In genomic region chr11:73366953-73367352, GRCh38 we compare ENCODE assay signal across 21 cellular contexts. TPM values are rescaled to one million over a fixed set of nuclear protein-coding genes. Genes with fewer than 3 reads are reported as not detected.
A peak's percentile ranks its signal among the peaks of the same experiment; 100 is the strongest.
DNase-seq lines count a peak whose midpoint lies in the region; ATAC-seq, FAIRE-seq and TF ChIP-seq lines count a peak whose summit lies in the region.
"Had no signal": no experiment of that assay in that cellular context is flagged by ENCODE, and none has a peak within 500 bp of the region (broad histone marks: within the 10 kb centered on the region; RNA-seq: fewer than 3 reads in every experiment).

No MANE protein-coding gene starts in this region.

- no peak overlapping the region for H3K4me2 ChIP-seq in GM12878 (ENCODE audit: control insufficient read depth, insufficient read depth)
- H3K4me2 ChIP-seq: hepatocyte had no signal

- no peak for DNase-seq in activated T-cell treated with anti-CD3 and anti-CD28 coated beads, Interleukin-2, amount 50 U/mL, for 72 hours
- no peak for DNase-seq in activated T-cell treated with anti-CD3 and anti-CD28 coated beads, Interleukin-2, amount 50 U/mL, for 4 hours
- DNase-seq in GM12891 (ENCODE audit: insufficient read length, low spot score) (no peak), GM12878 (ENCODE audit: low read depth, low spot score) (no peak), NCI-H748 treated with DMSO at 0.1 percent for 48 hours (lab: John Stamatoyannopoulos, UW) (no peak)
- DNase-seq: ACHN; effector CD4-positive, alpha-beta T cell; NCI-H146; NCI-H524 treated with DMSO at 0.1 percent for 48 hours; stimulated activated CD4-positive, alpha-beta T cell treated with anti-CD3 and anti-CD28 coated beads, Interleukin-2, amount 100 ng/mL, for 48 hours had no signal

- FAIRE-seq in GM12891 (lab: Jason Lieb, UNC) (peak; percentile 9), GM12878 (lab: Jason Lieb, UNC) (no peak)
- FAIRE-seq: frontal cortex, G401.6 had no signal

- TF ChIP-seq CTCF in GM12878 (IDR thresholded peaks at IDR 0.05 in 2 of 3, conservative IDR thresholded peaks at IDR 0.05 in 1 of 3; ENCODE audit: control insufficient read depth in 2 of 3, extremely low read depth in 1 of 3, insufficient read depth in 1 of 3, low read depth in 3 of 3, low read length in 3 of 3) (no peak), nephron (IDR thresholded peaks at IDR 0.05; ENCODE audit: unreplicated experiment in 3 of 3) (no peak)

- SMC1A ChIA-PET in GM12878 (lab: Charles Lee; ENCODE audit: uncharacterized antibody, unreplicated experiment): no interaction called here

- H3K9me3 Mint-ChIP-seq in activated T-cell treated with anti-CD3 and anti-CD28 coated beads, Interleukin-2, amount 50 U/mL, for 72 hours: no peaks in the 10 kb centered on the region
- no peaks in the 10 kb centered on the region for H3K9me3 Mint-ChIP-seq in activated T-cell treated with anti-CD3 and anti-CD28 coated beads, Interleukin-2, amount 50 U/mL, for 4 hours
- no peaks in the 10 kb centered on the region for H3K9me3 Mint-ChIP-seq in nephron

- peaks cover 0 to 4% of the 10 kb centered on the region in 2 experiments; a peak in 1 of 4 replicates for H3K36me3 ChIP-seq in GM12878 (ENCODE audit: control insufficient read depth in 2 of 2, insufficient read depth in 2 of 2, low read length in 1 of 2)

- ATAC-seq in activated T-cell treated with anti-CD3 and anti-CD28 coated beads, Interleukin-2, amount 50 U/mL, for 72 hours (replicated peaks in 1 of 2): no peak
- no peak for ATAC-seq in activated T-cell treated with anti-CD3 and anti-CD28 coated beads, Interleukin-2, amount 50 U/mL, for 4 hours
- no peak for ATAC-seq in GM12878
- no peak for ATAC-seq in GM21737 (IDR thresholded peaks at IDR 0.05; ENCODE audit: unreplicated experiment)
- no peak for ATAC-seq in GM19328 (IDR thresholded peaks at IDR 0.05; ENCODE audit: unreplicated experiment)

- no peak overlapping the region for H3K27ac ChIP-seq in GM12878 (ENCODE audit: control insufficient read depth, insufficient read depth)
- H3K27ac ChIP-seq: C4-2B, hepatocyte, SK-N-MC had no signal

- POLR2A ChIA-PET in GM12878 (lab: Charles Lee): interaction anchor here (0.5 kb wide), 1 partner anchor 277 kb away, joined by 3 read pairs; no protein-coding TSS in a partner anchor

- CTCF ChIA-PET in GM12878 (lab: Yijun Ruan, JAX): interaction anchor here (1.0 to 5.7 kb wide), 5 partner anchors 10 to 32 kb away, joined by 3 to 37 read pairs (median 4); no protein-coding TSS in a partner anchor

- no peaks in the 10 kb centered on the region for H3K27me3 ChIP-seq in GM12878 (replicated peaks in 1 of 2; ENCODE audit: control insufficient read depth in 2 of 2, insufficient read depth in 2 of 2, low read length in 1 of 2)
- H3K27me3 ChIP-seq: esophagus muscularis mucosa, hepatocyte had no signal

- H3K36me3 Mint-ChIP-seq in activated T-cell treated with anti-CD3 and anti-CD28 coated beads, Interleukin-2, amount 50 U/mL, for 72 hours (ENCODE audit: insufficient read depth in 2 of 2): no peaks in the 10 kb centered on the region
- H3K36me3 Mint-ChIP-seq in activated T-cell treated with anti-CD3 and anti-CD28 coated beads, Interleukin-2, amount 50 U/mL, for 4 hours (ENCODE audit: insufficient read depth): no peaks in the 10 kb centered on the region
- H3K36me3 Mint-ChIP-seq in nephron (ENCODE audit: low read depth): peaks cover 44% of the 10 kb centered on the region

- no TSS peak for BruUV-seq in GM12878 (replicated peaks; lab: Mats Ljungman, UMichigan)

- no peak for TF ChIP-seq RAD21 in GM12878 (IDR thresholded peaks at IDR 0.05; ENCODE audit: insufficient read depth, low read depth, low read length)

- H3K27ac Mint-ChIP-seq in activated T-cell treated with anti-CD3 and anti-CD28 coated beads, Interleukin-2, amount 50 U/mL, for 72 hours: peak overlapping the region; percentile 77
- H3K27ac Mint-ChIP-seq in nephron: peak overlapping the region; percentile 3 to 43 (median 26)

- 81% methylated on average over 6 of the region's 6 CpGs for WGBS in GM12878 (ENCODE audit: insufficient coverage, insufficient replicate concordance, low lambda C conversion rate, missing lambda C conversion rate)

- peaks cover 13% of the 10 kb centered on the region for H3K4me1 ChIP-seq in GM12878 (ENCODE audit: control insufficient read depth, insufficient read depth, low read length)
- H3K4me1 ChIP-seq: HAP-1 had no signal

- peaks cover 24% of the 10 kb centered on the region for H3K4me1 Mint-ChIP-seq in activated T-cell treated with anti-CD3 and anti-CD28 coated beads, Interleukin-2, amount 50 U/mL, for 72 hours (ENCODE audit: low read depth)
- peaks cover 32% of the 10 kb centered on the region for H3K4me1 Mint-ChIP-seq in activated T-cell treated with anti-CD3 and anti-CD28 coated beads, Interleukin-2, amount 50 U/mL, for 4 hours (ENCODE audit: low read depth)
- peaks cover 5% of the 10 kb centered on the region for H3K4me1 Mint-ChIP-seq in nephron

- RAD21 ChIA-PET in GM12878 (lab: Charles Lee; ENCODE audit: unreplicated experiment): interaction anchor here (2.0 kb wide), 1 partner anchor 27 kb away, joined by 5 read pairs; no protein-coding TSS in a partner anchor

- no peak overlapping the region for H3K4me3 ChIP-seq in GM12878
- H3K4me3 ChIP-seq: esophagus muscularis mucosa, HAP-1, hepatocyte, SK-N-MC, skin epidermis had no signal

- TF ChIP-seq EP300 in GM12878 (IDR thresholded peaks at IDR 0.05; ENCODE audit: borderline replicate concordance in 1 of 2, control insufficient read depth in 1 of 2, low read depth in 2 of 2, low read length in 2 of 2): no peak

- H3K9ac ChIP-seq in GM12878 (ENCODE audit: control insufficient read depth, insufficient read depth, low read length): no peak overlapping the region

- in situ Hi-C loops in GM12878 (cut with MboI): no loop called here

- H3K4me3 Mint-ChIP-seq in activated T-cell treated with anti-CD3 and anti-CD28 coated beads, Interleukin-2, amount 50 U/mL, for 72 hours: no peak overlapping the region
- no peak overlapping the region for H3K4me3 Mint-ChIP-seq in activated T-cell treated with anti-CD3 and anti-CD28 coated beads, Interleukin-2, amount 50 U/mL, for 4 hours
- H3K4me3 Mint-ChIP-seq in nephron: no peak overlapping the region

- peak overlapping the region; percentile 57; the same call in 1 of the 2 replicates for H2AFZ ChIP-seq in GM12878 (ENCODE audit: control insufficient read depth, low read depth, low read length)
- H2AFZ ChIP-seq: hepatocyte had no signal

- no peaks in the 10 kb centered on the region for H4K20me1 ChIP-seq in GM12878 (ENCODE audit: control insufficient read depth, insufficient read depth)

- intact Hi-C loops in GM12878 (cut with micrococcal nuclease; ENCODE audit: unreplicated experiment): no loop called here

- TF ChIP-seq POLR2A in GM12891 (IDR thresholded peaks at IDR 0.05; ENCODE audit: low read depth, low read length): no peak
- no peak for TF ChIP-seq POLR2A in GM12878 (IDR thresholded peaks at IDR 0.05; ENCODE audit: low read depth, low read length)

- no peaks in the 10 kb centered on the region for H3K79me2 ChIP-seq in GM12878 (ENCODE audit: control insufficient read depth, insufficient read depth, low read length)
- H3K79me2 ChIP-seq: hepatocyte had no signal

- no peaks in the 10 kb centered on the region for H3K27me3 Mint-ChIP-seq in activated T-cell treated with anti-CD3 and anti-CD28 coated beads, Interleukin-2, amount 50 U/mL, for 72 hours (ENCODE audit: low read depth)
- no peaks in the 10 kb centered on the region for H3K27me3 Mint-ChIP-seq in activated T-cell treated with anti-CD3 and anti-CD28 coated beads, Interleukin-2, amount 50 U/mL, for 4 hours (ENCODE audit: low read depth)
- H3K27me3 Mint-ChIP-seq in nephron (ENCODE audit: low read depth): no peaks in the 10 kb centered on the region

- no peaks in the 10 kb centered on the region for H3K9me3 ChIP-seq in GM12878 (replicated peaks; ENCODE audit: control insufficient read depth, insufficient read depth, low read length)
- H3K9me3 ChIP-seq: esophagus muscularis mucosa, HAP-1 had no signal

RNA-seq across cellular contexts. Expression of gene RELT, which starts 9.2 kb away (rescaled TPM):
- total RNA-seq in activated T-cell treated with anti-CD3 and anti-CD28 coated beads, Interleukin-2, amount 50 U/mL, for 72 hours: 10 to 100 TPM; 17.3 to 19.6 TPM
- 10 to 100 TPM; 31.3 to 36.6 (median 32.5) TPM for total RNA-seq in activated T-cell treated with anti-CD3 and anti-CD28 coated beads, Interleukin-2, amount 50 U/mL, for 4 hours
- polyA plus RNA-seq in GM12891 (2012; ENCODE audit: low read depth, missing spikeins): 12.5 TPM
- total RNA-seq in GM12878 (2013; cell fraction: nucleolus; rRNA removed): 89.6 and 94.7 TPM in 2 replicates
- 19.8 and 23.4 TPM in 2 replicates for total RNA-seq in GM12878 (2014; rRNA removed)
- 10.4 and 10.5 TPM in 2 replicates for total RNA-seq in GM12878 (2014; rRNA removed; fragmentation: Illumina TruSeq; extraction: Trizol)
- 27.9 and 28.5 TPM in 2 replicates for total RNA-seq in GM12878 (2021)
- polyA plus RNA-seq in GM12878 (2011; ENCODE audit: low read depth): 5.2 TPM
- 7.9 and 13.0 TPM in 2 replicates for polyA plus RNA-seq in GM12878 (2011; rRNA removed)
- polyA plus RNA-seq in GM12878 (2011; cell fraction: cytosol; rRNA removed): 17.2 and 25.3 TPM in 2 replicates
- 96.7 and 106 TPM in 2 replicates for polyA plus RNA-seq in GM12878 (2011; cell fraction: nucleus; rRNA removed)
- polyA plus RNA-seq in GM12878 (2012): 16.1 and 16.3 TPM in 2 replicates
- polyA plus RNA-seq in GM12878 (2014; fragmentation: Illumina TruSeq; extraction: Trizol): 2.5 and 8.4 TPM in 2 replicates
- 1 to 10 TPM; 1.2 to 3.0 TPM for polyA plus RNA-seq in GM12878 (2014; fragmentation: Nextera tagmentation; extraction: Ambion mirVana)
- 21.1 and 23.6 TPM in 2 replicates for polyA plus RNA-seq in GM12878 (2014; rRNA removed)
- polyA plus RNA-seq in GM12878 (2016; fragmentation: Nextera tagmentation; extraction: Ambion mirVana): 10 to 100 TPM in 1 of 2 experiments, 1 to 10 TPM in 1; 8.8 to 11.1 TPM
- polyA minus RNA-seq in GM12878 (2011; rRNA and poly(A)+ RNA removed): 10.7 and 22.1 TPM in 2 replicates
- 8.4 and 10.4 TPM in 2 replicates for polyA minus RNA-seq in GM12878 (2011; cell fraction: cytosol; rRNA and poly(A)+ RNA removed)
- 24.1 and 45.4 TPM in 2 replicates for polyA minus RNA-seq in GM12878 (2011; cell fraction: nucleus; rRNA and poly(A)+ RNA removed)

RNA-seq across cellular contexts. Expression of gene ARHGEF17, which starts 58.9 kb away (rescaled TPM):
- under 1 TPM; 0.05 to 0.07 TPM for total RNA-seq in activated T-cell treated with anti-CD3 and anti-CD28 coated beads, Interleukin-2, amount 50 U/mL, for 72 hours
- total RNA-seq in activated T-cell treated with anti-CD3 and anti-CD28 coated beads, Interleukin-2, amount 50 U/mL, for 4 hours: under 1 TPM; 0.13 to 0.27 (median 0.13) TPM
- 2.6 TPM for polyA plus RNA-seq in GM12891 (2012; ENCODE audit: low read depth, missing spikeins)
- total RNA-seq in GM12878 (2013; cell fraction: nucleolus; rRNA removed): 89.0 and 109 TPM in 2 replicates
- total RNA-seq in GM12878 (2014; rRNA removed) (1.9 and 3.0 TPM in 2 replicates), GM12878 (2014; rRNA removed; fragmentation: Illumina TruSeq; extraction: Trizol) (1.2 and 1.6 TPM in 2 replicates), GM12878 (2021) (3.6 and 5.2 TPM in 2 replicates)
- polyA plus RNA-seq in GM12878 (2011; ENCODE audit: low read depth): 1.6 TPM
- polyA plus RNA-seq in GM12878 (2011; rRNA removed) (7.2 and 11.0 TPM in 2 replicates), GM12878 (2014; fragmentation: Illumina TruSeq; extraction: Trizol) (1.8 and 1.9 TPM in 2 replicates), GM12878 (2014; fragmentation: Nextera tagmentation; extraction: Ambion mirVana) (under 1 TPM; 0.15 to 0.31 TPM), GM12878 (2014; rRNA removed) (3.5 and 7.0 TPM in 2 replicates), GM12878 (2016; fragmentation: Nextera tagmentation; extraction: Ambion mirVana) (under 1 TPM; 0.20 to 0.27 TPM)
- polyA plus RNA-seq in GM12878 (2011; cell fraction: cytosol; rRNA removed): 13.6 and 18.5 TPM in 2 replicates
- 111 and 113 TPM in 2 replicates for polyA plus RNA-seq in GM12878 (2011; cell fraction: nucleus; rRNA removed)
- polyA plus RNA-seq in GM12878 (2012): 5.5 and 5.6 TPM in 2 replicates
- polyA minus RNA-seq in GM12878 (2011; rRNA and poly(A)+ RNA removed): 17.6 and 36.7 TPM in 2 replicates
- polyA minus RNA-seq in GM12878 (2011; cell fraction: cytosol; rRNA and poly(A)+ RNA removed): 12.2 and 14.6 TPM in 2 replicates
- polyA minus RNA-seq in GM12878 (2011; cell fraction: nucleus; rRNA and poly(A)+ RNA removed): 33.4 and 53.6 TPM in 2 replicates
